ENCODE assay signal across 10 cellular contexts in the genomic region with DNA sequence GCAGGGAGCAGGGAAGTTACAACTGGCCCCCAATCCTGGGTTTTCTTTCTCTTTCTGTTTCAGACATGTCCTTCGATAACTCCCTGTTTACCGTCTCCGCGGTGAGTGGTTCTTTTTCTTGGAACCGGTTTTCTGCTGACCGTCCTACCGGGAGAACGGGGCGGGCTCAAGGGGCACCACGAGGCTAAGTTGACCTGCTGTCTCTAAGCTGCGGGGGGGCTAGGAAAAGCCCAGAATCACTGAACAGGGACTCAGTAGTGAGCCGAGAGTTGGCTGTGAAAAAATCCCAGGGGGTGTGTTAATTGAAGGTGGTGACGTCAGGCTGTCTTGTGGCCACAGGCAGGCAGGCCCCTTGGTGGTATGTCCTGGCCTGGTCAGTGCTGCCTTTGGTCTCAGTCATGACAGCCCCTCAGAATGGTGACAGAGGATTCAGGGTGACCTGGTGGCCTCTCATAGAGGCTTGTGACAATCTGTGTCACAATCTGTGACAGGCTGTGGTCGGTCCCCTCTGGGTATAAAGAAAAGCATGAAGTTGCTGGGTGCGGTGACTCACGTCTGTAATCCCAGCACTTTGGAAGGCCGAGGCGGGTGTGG. TPM values are rescaled to one million over a fixed set of nuclear protein-coding genes. Genes with fewer than 3 reads are reported as not detected.
A peak's percentile ranks its signal among the peaks of the same experiment; 100 is the strongest.
DNase-seq lines count a peak whose midpoint lies in the region; ATAC-seq and TF ChIP-seq lines count a peak whose summit lies in the region.
"Had no signal": no experiment of that assay in that cellular context is flagged by ENCODE, and none has a peak within 500 bp of the region (broad histone marks: within the 10 kb centered on the region; RNA-seq: fewer than 3 reads in every experiment).

No MANE protein-coding gene starts in this region.

- H3K27ac Mint-ChIP-seq in CD4-positive, alpha-beta memory T cell: peak overlapping the region in 4 of 7 donors; percentile 49 to 86 (median 70)
- peak overlapping the region; percentile 90 for H3K27ac Mint-ChIP-seq in neural crest cell (ENCODE audit: unreplicated experiment)

- no peak overlapping the region; the same call in 1 of the 2 replicates for H2AFZ ChIP-seq in SK-N-SH (ENCODE audit: low read depth)

- no peak overlapping the region for H3K27ac ChIP-seq in CD4-positive, alpha-beta memory T cell (ENCODE audit: low read depth, low read length)
- H3K27ac ChIP-seq in esophagus muscularis mucosa (replicated peaks in 1 of 4): no peak overlapping the region
- H3K27ac ChIP-seq in SK-N-SH (ENCODE audit: low read depth in 2 of 2, low read length in 1 of 2): no peak overlapping the region
- H3K27ac ChIP-seq: Peyer's patch had no signal

- no peak overlapping the region for H3K4me3 ChIP-seq in CD4-positive, alpha-beta memory T cell (ENCODE audit: low read length in 2 of 2)
- no peak overlapping the region for H3K4me3 ChIP-seq in esophagus muscularis mucosa
- no peak overlapping the region for H3K4me3 ChIP-seq in SK-N-SH (ENCODE audit: low read depth in 2 of 2, low read length in 1 of 2)
- H3K4me3 ChIP-seq: Peyer's patch had no signal

- POLR2A ChIA-PET in CD4-positive, alpha-beta memory T cell (lab: Charles Lee; ENCODE audit: partially characterized antibody): interaction anchor here (0.7 to 2.8 kb wide), 3 partner anchors 27 to 448 kb away, joined by 3 to 49 read pairs (median 20); a partner anchor contains a TSS
- POLR2A ChIA-PET in SK-N-SH (lab: Yijun Ruan, JAX): no interaction called here

- peaks cover 5% of the 10 kb centered on the region for H3F3A ChIP-seq in SK-N-SH (replicated peaks; ENCODE audit: insufficient read depth)

- no peak for TF ChIP-seq POLR2A in esophagus muscularis mucosa (IDR thresholded peaks at IDR 0.05; ENCODE audit: low read depth)

- no peaks in the 10 kb centered on the region for H3K27me3 Mint-ChIP-seq in CD4-positive, alpha-beta memory T cell
- no peaks in the 10 kb centered on the region for H3K27me3 Mint-ChIP-seq in neural crest cell (ENCODE audit: low read depth)

- ATAC-seq in GM21423 (IDR thresholded peaks at IDR 0.05; ENCODE audit: unreplicated experiment): no peak

- no peaks in the 10 kb centered on the region for H3K36me3 ChIP-seq in CD4-positive, alpha-beta memory T cell (ENCODE audit: insufficient read depth, low read length)
- H3K36me3 ChIP-seq in esophagus muscularis mucosa (no peaks in the 10 kb centered on the region), SK-N-SH (replicated peaks in 1 of 2; ENCODE audit: control insufficient read depth in 1 of 2, insufficient read depth in 2 of 2, low read length in 1 of 2) (no peaks in the 10 kb centered on the region)
- H3K36me3 ChIP-seq: Peyer's patch had no signal

- no peak overlapping the region for H3K9ac ChIP-seq in SK-N-SH

- TF ChIP-seq EP300 in esophagus muscularis mucosa (IDR thresholded peaks at IDR 0.05) (no peak), SK-N-SH (IDR thresholded peaks at IDR 0.05; ENCODE audit: borderline replicate concordance in 1 of 2, low read depth in 1 of 2, low read length in 1 of 2) (no peak)

- WGBS in esophagus muscularis mucosa: 75% methylated on average over 18 of the region's 18 CpGs
- 89% methylated on average over 18 of the region's 18 CpGs for WGBS in SK-N-SH (ENCODE audit: low lambda C conversion rate)

- no peaks in the 10 kb centered on the region for H3K36me3 Mint-ChIP-seq in CD4-positive, alpha-beta memory T cell
- H3K36me3 Mint-ChIP-seq in neural crest cell (ENCODE audit: low read depth): no peaks in the 10 kb centered on the region

- H3K9me3 ChIP-seq in CD4-positive, alpha-beta memory T cell (ENCODE audit: control insufficient read depth in 1 of 2, low read length in 2 of 2): no peaks in the 10 kb centered on the region
- H3K9me3 ChIP-seq in esophagus muscularis mucosa (no peaks in the 10 kb centered on the region), SK-N-SH (no peaks in the 10 kb centered on the region)
- H3K9me3 ChIP-seq: Peyer's patch had no signal

- CTCF ChIA-PET in CD4-positive, alpha-beta memory T cell (lab: Charles Lee; ENCODE audit: partially characterized antibody): interaction anchor here (1.0 to 8.0 kb wide), 16 partner anchors 10 to 163 kb away, joined by 3 to 186 read pairs (median 6); a partner anchor contains a TSS
- CTCF ChIA-PET in SK-N-SH (lab: Yijun Ruan, JAX): interaction anchor here (1.0 to 8.1 kb wide), 19 partner anchors 9 to 161 kb away, joined by 3 to 146 read pairs (median 12); a partner anchor contains a TSS

- no peaks in the 10 kb centered on the region for H3K9me3 Mint-ChIP-seq in CD4-positive, alpha-beta memory T cell
- H3K9me3 Mint-ChIP-seq in neural crest cell: no peaks in the 10 kb centered on the region

- TF ChIP-seq CTCF in neural crest cell (conservative IDR thresholded peaks at IDR 0.05) (no peak), esophagus muscularis mucosa (IDR thresholded peaks at IDR 0.05) (no peak), SK-N-SH (IDR thresholded peaks at IDR 0.05) (no peak)

- H3K9me2 ChIP-seq in SK-N-SH: no peaks in the 10 kb centered on the region

- no peaks in the 10 kb centered on the region for H3K27me3 ChIP-seq in CD4-positive, alpha-beta memory T cell (ENCODE audit: insufficient read depth, low read length)
- H3K27me3 ChIP-seq in esophagus muscularis mucosa (peaks cover 0 to 3% (median 0%) of the 10 kb centered on the region in 4 donors), SK-N-SH (ENCODE audit: insufficient read depth) (no peaks in the 10 kb centered on the region)
- H3K27me3 ChIP-seq: Peyer's patch had no signal

- no peak overlapping the region for H3K4me3 Mint-ChIP-seq in CD4-positive, alpha-beta memory T cell
- peak overlapping the region; percentile 47 for H3K4me3 Mint-ChIP-seq in neural crest cell

- intact Hi-C loops in CD4-positive, alpha-beta memory T cell (cut with micrococcal nuclease): no loop called here
- intact Hi-C loops in esophagus muscularis mucosa (cut with DNase I): loop anchor here (5.0 to 10.0 kb wide), 2 partner anchors 88 to 146 kb away; a partner anchor contains a TSS

- no peaks in the 10 kb centered on the region for H4K20me1 ChIP-seq in SK-N-SH (ENCODE audit: insufficient read depth)

- no peak for TF ChIP-seq RAD21 in SK-N-SH (IDR thresholded peaks at IDR 0.05; ENCODE audit: low read length)

- H3K4me2 ChIP-seq in SK-N-SH: no peak overlapping the region

- H3K4me1 ChIP-seq in CD4-positive, alpha-beta memory T cell (ENCODE audit: insufficient read depth, low read length): peaks cover 9% of the 10 kb centered on the region
- H3K4me1 ChIP-seq in esophagus muscularis mucosa (peaks cover 0 to 11% (median 6%) of the 10 kb centered on the region in 4 donors), SK-N-SH (ENCODE audit: control insufficient read depth in 1 of 2, insufficient read depth in 2 of 2, low read depth in 1 of 2, low read length in 1 of 2) (no peaks in the 10 kb centered on the region; a peak in 1 of 4 replicates)

- no peak for DNase-seq in CD4-positive, alpha-beta memory T cell
- DNase-seq in MV-4-11 (lab: John Stamatoyannopoulos, UW): peak; percentile 92
- peak; percentile 52 for DNase-seq in ecto neural progenitor cell (ENCODE audit: low spot score)
- DNase-seq in neural crest cell (ENCODE audit: low read depth, low spot score): no peak
- DNase-seq in esophagus muscularis mucosa (ENCODE audit: extremely low spot score): no peak
- DNase-seq in activated CD8-positive, alpha-beta memory T cell treated with anti-CD3 and anti-CD28 coated beads for 24 hours: no peak
- no peak for DNase-seq in SK-N-SH
- DNase-seq: activated T-cell treated with anti-CD3 and anti-CD28 coated beads for 4 hours, Peyer's patch had no signal

- H3K79me2 ChIP-seq in SK-N-SH (ENCODE audit: insufficient read depth): no peaks in the 10 kb centered on the region

- peaks cover 5 to 19% (median 14%) of the 10 kb centered on the region in 4 donors for H3K4me1 Mint-ChIP-seq in CD4-positive, alpha-beta memory T cell
- H3K4me1 Mint-ChIP-seq in neural crest cell: peaks cover 32% of the 10 kb centered on the region

TF ChIP-seq in SK-N-SH, 30 proteins besides CTCF, POLR2A, EP300 and RAD21 (continues in another document):
- TF ChIP-seq EZH2phosphoT487 (IDR thresholded peaks at IDR 0.05; ENCODE audit: borderline replicate concordance, low read depth) (no peak), GABPA (IDR thresholded peaks at IDR 0.05; ENCODE audit: low read depth) (no peak), ELF1 (IDR thresholded peaks at IDR 0.05) (no peak), NFIC (IDR thresholded peaks at IDR 0.05; ENCODE audit: borderline replicate concordance) (no peak), YY1 (IDR thresholded peaks at IDR 0.05; ENCODE audit: low read depth) (no peak)
- TF ChIP-seq, protein P1, sequence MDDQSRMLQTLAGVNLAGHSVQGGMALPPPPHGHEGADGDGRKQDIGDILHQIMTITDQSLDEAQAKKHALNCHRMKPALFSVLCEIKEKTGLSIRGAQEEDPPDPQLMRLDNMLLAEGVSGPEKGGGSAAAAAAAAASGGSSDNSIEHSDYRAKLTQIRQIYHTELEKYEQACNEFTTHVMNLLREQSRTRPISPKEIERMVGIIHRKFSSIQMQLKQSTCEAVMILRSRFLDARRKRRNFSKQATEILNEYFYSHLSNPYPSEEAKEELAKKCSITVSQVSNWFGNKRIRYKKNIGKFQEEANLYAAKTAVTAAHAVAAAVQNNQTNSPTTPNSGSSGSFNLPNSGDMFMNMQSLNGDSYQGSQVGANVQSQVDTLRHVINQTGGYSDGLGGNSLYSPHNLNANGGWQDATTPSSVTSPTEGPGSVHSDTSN (IDR thresholded peaks at IDR 0.05): no peak

RNA-seq across cellular contexts. Expression of a gene that starts 8.1 kb away (rescaled TPM):
- total RNA-seq in CD4-positive, alpha-beta memory T cell: 10 to 100 TPM; 25.2 to 26.5 TPM
- polyA plus RNA-seq in CD4-positive, alpha-beta memory T cell: 1 to 10 TPM in 1 of 2 donors, under 1 TPM in 1; 0.71 to 1.8 TPM
- total RNA-seq in neural crest cell: 99.6 and 106 TPM in 2 replicates
- total RNA-seq in esophagus muscularis mucosa: 10 to 100 TPM; 24.9 to 43.5 (median 30.6) TPM
- 38.2 and 62.2 TPM in 2 replicates for polyA plus RNA-seq in SK-N-SH (2012; rRNA removed)
- 27.2 and 45.0 TPM in 2 replicates for polyA plus RNA-seq in SK-N-SH (2012; cell fraction: cytosol; rRNA removed)
- 80.0 and 95.2 TPM in 2 replicates for polyA plus RNA-seq in SK-N-SH (2012; cell fraction: nucleus; rRNA removed)

RNA-seq across cellular contexts. Expression of a gene that starts 15.0 kb away (rescaled TPM):
- total RNA-seq in CD4-positive, alpha-beta memory T cell: under 1 TPM; 0.36 to 0.49 TPM
- under 1 TPM in 1 of 2 donors, not detected in 1; 0.21 TPM for polyA plus RNA-seq in CD4-positive, alpha-beta memory T cell
- total RNA-seq in neural crest cell: not detected in 2 replicates
- 1 to 10 TPM in 2 of 4 donors, under 1 TPM in 1, not detected in 1; 0.97 to 3.6 (median 1.1) TPM for total RNA-seq in esophagus muscularis mucosa
- polyA plus RNA-seq in SK-N-SH (2012; rRNA removed): 0.05 and 0.15 TPM in 2 replicates
- polyA plus RNA-seq in SK-N-SH (2012; cell fraction: cytosol; rRNA removed): 0.06 and 0.07 TPM in 2 replicates
- 0.13 and 0.35 TPM in 2 replicates for polyA plus RNA-seq in SK-N-SH (2012; cell fraction: nucleus; rRNA removed)

RNA-seq across cellular contexts. Expression of a gene that starts 27.2 kb away (rescaled TPM):
- 10 to 100 TPM in 1 of 2 experiments, 1 to 10 TPM in 1; 9.0 to 10.9 TPM for total RNA-seq in CD4-positive, alpha-beta memory T cell
- 10 to 100 TPM; 24.7 to 24.9 TPM for polyA plus RNA-seq in CD4-positive, alpha-beta memory T cell
- total RNA-seq in neural crest cell: 27.9 and 30.9 TPM in 2 replicates
- total RNA-seq in esophagus muscularis mucosa: 10 to 100 TPM; 18.7 to 29.5 (median 27.7) TPM
- polyA plus RNA-seq in SK-N-SH (2012; rRNA removed): 77.7 and 92.4 TPM in 2 replicates
- 48.7 and 73.5 TPM in 2 replicates for polyA plus RNA-seq in SK-N-SH (2012; cell fraction: cytosol; rRNA removed)
- 41.0 and 42.2 TPM in 2 replicates for polyA plus RNA-seq in SK-N-SH (2012; cell fraction: nucleus; rRNA removed)

Comparison
In these comparisons a context has a peak if more than half of its experiments do, and no peak if none do; other contexts are left out.
1. DNase-seq: peak in MV-4-11 (single experiment) and ecto neural progenitor cell (single experiment); none in CD4-positive, alpha-beta memory T cell (0 of 5), neural crest cell (single experiment), esophagus muscularis mucosa (single experiment), activated CD8-positive, alpha-beta memory T cell treated with anti-CD3 and anti-CD28 coated beads for 24 hours (single experiment) and SK-N-SH (single experiment).